11 cellular contexts compared by ENCODE assay signal in genomic region chr13:25469179-25469545, GRCh38.
DNase-seq lines count a peak whose midpoint lies in the region; ATAC-seq, FAIRE-seq and TF ChIP-seq lines count a peak whose summit lies in the region.
"Had no signal": no experiment of that assay in that cellular context is flagged by ENCODE, and none has a peak within 500 bp of the region (broad histone marks: within the 10 kb centered on the region; RNA-seq: fewer than 3 reads in every experiment).

No MANE protein-coding gene starts in this region.

- no peak overlapping the region for H2AFZ ChIP-seq in endothelial cell of umbilical vein (ENCODE audit: low read depth, low read length)
- peak overlapping the region; percentile 96 for H2AFZ ChIP-seq in neural progenitor cell (replicated peaks)

- peaks cover 11% of the 10 kb centered on the region for H3F3A ChIP-seq in neural progenitor cell (ENCODE audit: low read depth)

- POLR2A ChIA-PET in endothelial cell of umbilical vein (lab: Charles Lee): no interaction called here

- no peak for FAIRE-seq in endothelial cell of umbilical vein (lab: Jason Lieb, UNC)

- DNase-seq in RWPE2 (ENCODE audit: low spot score) (no peak), endothelial cell of umbilical vein (ENCODE audit: low read depth, low spot score) (no peak), neural progenitor cell (ENCODE audit: low spot score) (no peak), HFFc6 (no peak)
- DNase-seq in stimulated activated CD4-positive, alpha-beta T cell treated with anti-CD3 and anti-CD28 coated beads, Interleukin-4, amount 100 ng/mL, for 24 hours: no peak
- DNase-seq: aorta; CD8-positive, alpha-beta memory T cell; GF-D8; natural killer cell had no signal

- no peaks in the 10 kb centered on the region for H3K36me3 ChIP-seq in HUES48 (ENCODE audit: control insufficient read depth, insufficient read depth, low read length)
- H3K36me3 ChIP-seq in RWPE2 (ENCODE audit: low read depth): no peaks in the 10 kb centered on the region
- H3K36me3 ChIP-seq in endothelial cell of umbilical vein (ENCODE audit: control insufficient read depth in 2 of 2, extremely low read depth in 1 of 2, insufficient read depth in 2 of 2, low read length in 2 of 2): no peaks in the 10 kb centered on the region
- no peaks in the 10 kb centered on the region for H3K36me3 ChIP-seq in neural progenitor cell

- intact Hi-C loops in endothelial cell of umbilical vein (cut with micrococcal nuclease): no loop called here

- CTCF ChIA-PET in endothelial cell of umbilical vein (lab: Charles Lee): no interaction called here

- H3K27ac Mint-ChIP-seq in neural progenitor cell: peak overlapping the region; percentile 72
- H3K27ac Mint-ChIP-seq in HFFc6: no peak overlapping the region
- H3K27ac Mint-ChIP-seq: CD8-positive, alpha-beta memory T cell; natural killer cell had no signal

- H3K9ac ChIP-seq in HUES48 (ENCODE audit: low read depth, low read length) (no peak overlapping the region), endothelial cell of umbilical vein (replicated peaks; ENCODE audit: extremely low read depth, insufficient read depth, low read length) (no peak overlapping the region), neural progenitor cell (no peak overlapping the region)

- H3K9me3 Mint-ChIP-seq in neural progenitor cell (peaks cover 2% of the 10 kb centered on the region), HFFc6 (peaks cover 18% of the 10 kb centered on the region)

- dilution Hi-C loops in endothelial cell of umbilical vein (cut with MboI; ENCODE audit: extremely low pct_ligation_motif_present, low sequenced_read_pairs): no loop called here

- H3K79me2 ChIP-seq in endothelial cell of umbilical vein (ENCODE audit: control insufficient read depth, insufficient read depth, low read length) (no peaks in the 10 kb centered on the region), neural progenitor cell (ENCODE audit: low read depth) (no peaks in the 10 kb centered on the region)

- peaks cover 26% of the 10 kb centered on the region for H3K27me3 ChIP-seq in HUES48 (ENCODE audit: control insufficient read depth, insufficient read depth, low read length)
- no peaks in the 10 kb centered on the region for H3K27me3 ChIP-seq in RWPE2 (ENCODE audit: insufficient read depth, poor library complexity, severe bottlenecking)
- H3K27me3 ChIP-seq in endothelial cell of umbilical vein (ENCODE audit: control insufficient read depth in 2 of 2, insufficient read depth in 2 of 2, low read length in 2 of 2): peaks cover 8 to 14% of the 10 kb centered on the region in 2 experiments
- peaks cover 35% of the 10 kb centered on the region for H3K27me3 ChIP-seq in neural progenitor cell

- H3K4me1 ChIP-seq in HUES48 (ENCODE audit: control insufficient read depth, insufficient read depth, low read length): 0 out of 2 replicates have a peak, but pooled peaks cover 3% of the 10 kb centered on the region
- H3K4me1 ChIP-seq in RWPE2 (ENCODE audit: insufficient read depth, poor library complexity, severe bottlenecking): peaks cover 21% of the 10 kb centered on the region
- no peaks in the 10 kb centered on the region for H3K4me1 ChIP-seq in endothelial cell of umbilical vein (ENCODE audit: control insufficient read depth, extremely low read depth, insufficient read depth, low read length)
- H3K4me1 ChIP-seq in neural progenitor cell: peaks cover 10% of the 10 kb centered on the region

- H3K4me2 ChIP-seq in endothelial cell of umbilical vein (ENCODE audit: insufficient read depth, low read length) (no peak overlapping the region), neural progenitor cell (peak overlapping the region; percentile 80)

- no peaks in the 10 kb centered on the region for H3K9me3 ChIP-seq in HUES48 (ENCODE audit: control insufficient read depth, insufficient read depth, low read length)
- no peaks in the 10 kb centered on the region for H3K9me3 ChIP-seq in RWPE2 (ENCODE audit: severe bottlenecking)
- no peaks in the 10 kb centered on the region for H3K9me3 ChIP-seq in endothelial cell of umbilical vein (replicated peaks; ENCODE audit: control insufficient read depth, insufficient read depth, low read length)
- H3K9me3 ChIP-seq in neural progenitor cell (ENCODE audit: low read depth): no peaks in the 10 kb centered on the region

- peak overlapping the region; percentile 91 for H3K4me3 Mint-ChIP-seq in neural progenitor cell
- H3K4me3 Mint-ChIP-seq in HFFc6: no peak overlapping the region
- H3K4me3 Mint-ChIP-seq: natural killer cell had no signal

- no peaks in the 10 kb centered on the region for H3K9me1 ChIP-seq in endothelial cell of umbilical vein (replicated peaks; ENCODE audit: control insufficient read depth, extremely low read depth, insufficient read depth, low read length)

- no peak overlapping the region for H3K27ac ChIP-seq in HUES48 (ENCODE audit: low read depth, low read length)
- H3K27ac ChIP-seq in RWPE2 (ENCODE audit: poor library complexity, severe bottlenecking): no peak overlapping the region
- H3K27ac ChIP-seq in endothelial cell of umbilical vein (ENCODE audit: insufficient read depth, low read depth, low read length): no peak overlapping the region
- H3K27ac ChIP-seq in neural progenitor cell: no peak overlapping the region

- H4K20me1 ChIP-seq in endothelial cell of umbilical vein (replicated peaks; ENCODE audit: control insufficient read depth, extremely low read depth, insufficient read depth, low read length): no peaks in the 10 kb centered on the region
- no peaks in the 10 kb centered on the region for H4K20me1 ChIP-seq in neural progenitor cell (ENCODE audit: low read depth)

- no TSS peak for BruUV-seq in endothelial cell of umbilical vein (replicated peaks; lab: Mats Ljungman, UMichigan)

- no peak for TF ChIP-seq CTCF in RWPE2 (IDR thresholded peaks at IDR 0.05; ENCODE audit: poor library complexity, severe bottlenecking)
- TF ChIP-seq CTCF in endothelial cell of umbilical vein (IDR thresholded peaks at IDR 0.05; ENCODE audit: extremely low read depth in 1 of 2, insufficient read depth in 1 of 2, low read depth in 1 of 2, low read length in 2 of 2): no peak
- TF ChIP-seq CTCF in neural progenitor cell (IDR thresholded peaks at IDR 0.05): no peak
- TF ChIP-seq CTCF in HFFc6 (IDR thresholded peaks at IDR 0.05): no peak

- ATAC-seq in RWPE2 (ENCODE audit: low read depth) (no peak), GM18498 (IDR thresholded peaks at IDR 0.05; ENCODE audit: unreplicated experiment) (no peak)
- ATAC-seq: natural killer cell had no signal

- peak overlapping the region; percentile 91 for H3K4me3 ChIP-seq in HUES48 (ENCODE audit: low read depth, low read length)
- H3K4me3 ChIP-seq in RWPE2 (ENCODE audit: severe bottlenecking): peak overlapping the region; percentile 36
- H3K4me3 ChIP-seq in endothelial cell of umbilical vein (replicated peaks in 1 of 3; ENCODE audit: insufficient read depth in 1 of 3, low read depth in 1 of 3, low read length in 3 of 3): no peak overlapping the region
- peak overlapping the region; percentile 87 for H3K4me3 ChIP-seq in neural progenitor cell

- H3K27me3 Mint-ChIP-seq in neural progenitor cell (ENCODE audit: insufficient read depth, low read depth) (peaks cover 27% of the 10 kb centered on the region), HFFc6 (ENCODE audit: insufficient read depth) (no peaks in the 10 kb centered on the region; the same call in 1 of the 2 replicates)

- H3K4me1 Mint-ChIP-seq in neural progenitor cell (peaks cover 7% of the 10 kb centered on the region), HFFc6 (ENCODE audit: low read depth) (no peaks in the 10 kb centered on the region)

- H3K36me3 Mint-ChIP-seq in neural progenitor cell (no peaks in the 10 kb centered on the region), HFFc6 (ENCODE audit: low read depth) (no peaks in the 10 kb centered on the region)
- H3K36me3 Mint-ChIP-seq: CD8-positive, alpha-beta memory T cell; natural killer cell had no signal

- TF ChIP-seq POLR2A in endothelial cell of umbilical vein (IDR thresholded peaks at IDR 0.05; ENCODE audit: low read depth, low read length): no peak

TF ChIP-seq in endothelial cell of umbilical vein, 7 proteins besides CTCF, POLR2A, EP300 and RAD21:
- TF ChIP-seq GATA2 (IDR thresholded peaks at IDR 0.05; ENCODE audit: insufficient read depth, insufficient read length, low read depth, low read length) (no peak), EZH2 (IDR thresholded peaks at IDR 0.05; ENCODE audit: borderline replicate concordance, low read depth, low read length, severe bottlenecking) (peak; percentile 40), MYC (IDR thresholded peaks at IDR 0.05; ENCODE audit: low read depth, low read length) (no peak), MAX (IDR thresholded peaks at IDR 0.05; ENCODE audit: insufficient read depth, insufficient read length) (no peak), POLR2AphosphoS5 (IDR thresholded peaks at IDR 0.05; ENCODE audit: insufficient read depth, low read depth, low read length) (no peak)

Comparison
In these comparisons a context has a peak if more than half of its experiments do, and no peak if none do; other contexts are left out.
1. H3K4me3 ChIP-seq: peak in HUES48 (single experiment), RWPE2 (single experiment) and neural progenitor cell (single experiment); none in endothelial cell of umbilical vein (0 of 3).